1 cellular context compared by ENCODE assay signal in genomic region chr16:30352488-30353401, GRCh38.
TF ChIP-seq lines count a peak whose summit lies in the region.

No MANE protein-coding gene starts in this region.

TF ChIP-seq in HepG2, 621 proteins besides CTCF, POLR2A, EP300 and RAD21 (continues in another document):
- TF ChIP-seq JUN (CRISPR knock-in tag; IDR thresholded peaks at IDR 0.05): 0 out of 2 replicates have a peak, but pooled peaks have one; percentile 23
- TF ChIP-seq ZNF33A (CRISPR knock-in tag; IDR thresholded peaks at IDR 0.05; ENCODE audit: borderline replicate concordance): no peak
- TF ChIP-seq NR1H2 (CRISPR knock-in tag; IDR thresholded peaks at IDR 0.05; ENCODE audit: borderline replicate concordance, low read depth): no peak
- 0 out of 2 replicates have a peak, but pooled peaks have one; percentile 39 for TF ChIP-seq ZNF761 (CRISPR knock-in tag; conservative IDR thresholded peaks at IDR 0.05)
- TF ChIP-seq ZNF564 (CRISPR knock-in tag; IDR thresholded peaks at IDR 0.05): no peak
- TF ChIP-seq ZNF747 (CRISPR knock-in tag; IDR thresholded peaks at IDR 0.05; ENCODE audit: borderline replicate concordance): 0 out of 2 replicates have a peak, but pooled peaks have one; percentile 45
- TF ChIP-seq MED8 (CRISPR knock-in tag; IDR thresholded peaks at IDR 0.05; ENCODE audit: insufficient replicate concordance): no peak
- TF ChIP-seq PRDM4 (CRISPR knock-in tag; IDR thresholded peaks at IDR 0.05; ENCODE audit: borderline replicate concordance): no peak
- TF ChIP-seq ZFP82 (CRISPR knock-in tag; IDR thresholded peaks at IDR 0.05; ENCODE audit: borderline replicate concordance): no peak
- no peak for TF ChIP-seq AGO1 (IDR thresholded peaks at IDR 0.05; ENCODE audit: low read depth, low read length, poor library complexity, severe bottlenecking)
- TF ChIP-seq HDAC6 (IDR thresholded peaks at IDR 0.05; ENCODE audit: low read depth, low read length): no peak
- 0 out of 2 replicates have a peak, but pooled peaks have one; percentile 44 for TF ChIP-seq BRF2 (CRISPR knock-in tag; IDR thresholded peaks at IDR 0.05)
- no peak for TF ChIP-seq SP2 (CRISPR knock-in tag; IDR thresholded peaks at IDR 0.05)
- TF ChIP-seq RXRA (CRISPR knock-in tag; IDR thresholded peaks at IDR 0.05): peak; percentile 26; the same call in 1 of the 2 replicates
- TF ChIP-seq GPN1 (CRISPR knock-in tag; IDR thresholded peaks at IDR 0.05; ENCODE audit: borderline replicate concordance): no peak
- TF ChIP-seq ZNF598 (CRISPR knock-in tag; IDR thresholded peaks at IDR 0.05; ENCODE audit: borderline replicate concordance): no peak
- TF ChIP-seq DMTF1 (CRISPR knock-in tag; IDR thresholded peaks at IDR 0.05): no peak
- no peak for TF ChIP-seq CEBPB (IDR thresholded peaks at IDR 0.05; ENCODE audit: borderline replicate concordance, low read depth, low read length)
- TF ChIP-seq FOXK1 (CRISPR knock-in tag; IDR thresholded peaks at IDR 0.05; ENCODE audit: borderline replicate concordance, low read depth): peak; percentile 55; the same call in 1 of the 2 replicates
- no peak for TF ChIP-seq FIP1L1 (IDR thresholded peaks at IDR 0.05; ENCODE audit: borderline replicate concordance, insufficient read depth, low read depth, low read length)
- TF ChIP-seq SNAPC5 (CRISPR knock-in tag; IDR thresholded peaks at IDR 0.05; ENCODE audit: borderline replicate concordance): no peak
- TF ChIP-seq SMAD1 (CRISPR knock-in tag; IDR thresholded peaks at IDR 0.05; ENCODE audit: borderline replicate concordance, low read depth): no peak
- no peak; the same call in 1 of the 2 replicates for TF ChIP-seq ZNF563 (CRISPR knock-in tag; IDR thresholded peaks at IDR 0.05)
- TF ChIP-seq TBP (CRISPR knock-in tag; IDR thresholded peaks at IDR 0.05): no peak
- TF ChIP-seq, protein P1, sequence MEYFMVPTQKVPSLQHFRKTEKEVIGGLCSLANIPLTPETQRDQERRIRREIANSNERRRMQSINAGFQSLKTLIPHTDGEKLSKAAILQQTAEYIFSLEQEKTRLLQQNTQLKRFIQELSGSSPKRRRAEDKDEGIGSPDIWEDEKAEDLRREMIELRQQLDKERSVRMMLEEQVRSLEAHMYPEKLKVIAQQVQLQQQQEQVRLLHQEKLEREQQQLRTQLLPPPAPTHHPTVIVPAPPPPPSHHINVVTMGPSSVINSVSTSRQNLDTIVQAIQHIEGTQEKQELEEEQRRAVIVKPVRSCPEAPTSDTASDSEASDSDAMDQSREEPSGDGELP (IDR thresholded peaks at IDR 0.05; ENCODE audit: borderline replicate concordance, low read depth): no peak
- no peak for TF ChIP-seq ZKSCAN1 (IDR thresholded peaks at IDR 0.05; ENCODE audit: low read length)
- TF ChIP-seq ZNF337 (CRISPR knock-in tag; IDR thresholded peaks at IDR 0.05; ENCODE audit: borderline replicate concordance, low read depth): no peak
- no peak for TF ChIP-seq BATF2 (CRISPR knock-in tag; IDR thresholded peaks at IDR 0.05)
- peak; percentile 39; the same call in 1 of the 2 replicates for TF ChIP-seq RBFOX2 (IDR thresholded peaks at IDR 0.05; ENCODE audit: low read depth, low read length)
- no peak for TF ChIP-seq PBX2 (CRISPR knock-in tag; IDR thresholded peaks at IDR 0.05)
- TF ChIP-seq ZFYVE20 (CRISPR knock-in tag; IDR thresholded peaks at IDR 0.05; ENCODE audit: borderline replicate concordance, low read depth): no peak
- no peak for TF ChIP-seq PAWR (CRISPR knock-in tag; IDR thresholded peaks at IDR 0.05; ENCODE audit: borderline replicate concordance)
- TF ChIP-seq ZNF383 (CRISPR knock-in tag; IDR thresholded peaks at IDR 0.05; ENCODE audit: borderline replicate concordance): no peak
- TF ChIP-seq MEIS1 (CRISPR knock-in tag; IDR thresholded peaks at IDR 0.05; ENCODE audit: borderline replicate concordance): no peak
- no peak for TF ChIP-seq BCLAF1 (IDR thresholded peaks at IDR 0.05)
- TF ChIP-seq, protein P2, sequence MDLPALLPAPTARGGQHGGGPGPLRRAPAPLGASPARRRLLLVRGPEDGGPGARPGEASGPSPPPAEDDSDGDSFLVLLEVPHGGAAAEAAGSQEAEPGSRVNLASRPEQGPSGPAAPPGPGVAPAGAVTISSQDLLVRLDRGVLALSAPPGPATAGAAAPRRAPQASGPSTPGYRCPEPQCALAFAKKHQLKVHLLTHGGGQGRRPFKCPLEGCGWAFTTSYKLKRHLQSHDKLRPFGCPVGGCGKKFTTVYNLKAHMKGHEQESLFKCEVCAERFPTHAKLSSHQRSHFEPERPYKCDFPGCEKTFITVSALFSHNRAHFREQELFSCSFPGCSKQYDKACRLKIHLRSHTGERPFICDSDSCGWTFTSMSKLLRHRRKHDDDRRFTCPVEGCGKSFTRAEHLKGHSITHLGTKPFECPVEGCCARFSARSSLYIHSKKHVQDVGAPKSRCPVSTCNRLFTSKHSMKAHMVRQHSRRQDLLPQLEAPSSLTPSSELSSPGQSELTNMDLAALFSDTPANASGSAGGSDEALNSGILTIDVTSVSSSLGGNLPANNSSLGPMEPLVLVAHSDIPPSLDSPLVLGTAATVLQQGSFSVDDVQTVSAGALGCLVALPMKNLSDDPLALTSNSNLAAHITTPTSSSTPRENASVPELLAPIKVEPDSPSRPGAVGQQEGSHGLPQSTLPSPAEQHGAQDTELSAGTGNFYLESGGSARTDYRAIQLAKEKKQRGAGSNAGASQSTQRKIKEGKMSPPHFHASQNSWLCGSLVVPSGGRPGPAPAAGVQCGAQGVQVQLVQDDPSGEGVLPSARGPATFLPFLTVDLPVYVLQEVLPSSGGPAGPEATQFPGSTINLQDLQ (CRISPR knock-in tag; IDR thresholded peaks at IDR 0.05): no peak
- TF ChIP-seq, protein P3, sequence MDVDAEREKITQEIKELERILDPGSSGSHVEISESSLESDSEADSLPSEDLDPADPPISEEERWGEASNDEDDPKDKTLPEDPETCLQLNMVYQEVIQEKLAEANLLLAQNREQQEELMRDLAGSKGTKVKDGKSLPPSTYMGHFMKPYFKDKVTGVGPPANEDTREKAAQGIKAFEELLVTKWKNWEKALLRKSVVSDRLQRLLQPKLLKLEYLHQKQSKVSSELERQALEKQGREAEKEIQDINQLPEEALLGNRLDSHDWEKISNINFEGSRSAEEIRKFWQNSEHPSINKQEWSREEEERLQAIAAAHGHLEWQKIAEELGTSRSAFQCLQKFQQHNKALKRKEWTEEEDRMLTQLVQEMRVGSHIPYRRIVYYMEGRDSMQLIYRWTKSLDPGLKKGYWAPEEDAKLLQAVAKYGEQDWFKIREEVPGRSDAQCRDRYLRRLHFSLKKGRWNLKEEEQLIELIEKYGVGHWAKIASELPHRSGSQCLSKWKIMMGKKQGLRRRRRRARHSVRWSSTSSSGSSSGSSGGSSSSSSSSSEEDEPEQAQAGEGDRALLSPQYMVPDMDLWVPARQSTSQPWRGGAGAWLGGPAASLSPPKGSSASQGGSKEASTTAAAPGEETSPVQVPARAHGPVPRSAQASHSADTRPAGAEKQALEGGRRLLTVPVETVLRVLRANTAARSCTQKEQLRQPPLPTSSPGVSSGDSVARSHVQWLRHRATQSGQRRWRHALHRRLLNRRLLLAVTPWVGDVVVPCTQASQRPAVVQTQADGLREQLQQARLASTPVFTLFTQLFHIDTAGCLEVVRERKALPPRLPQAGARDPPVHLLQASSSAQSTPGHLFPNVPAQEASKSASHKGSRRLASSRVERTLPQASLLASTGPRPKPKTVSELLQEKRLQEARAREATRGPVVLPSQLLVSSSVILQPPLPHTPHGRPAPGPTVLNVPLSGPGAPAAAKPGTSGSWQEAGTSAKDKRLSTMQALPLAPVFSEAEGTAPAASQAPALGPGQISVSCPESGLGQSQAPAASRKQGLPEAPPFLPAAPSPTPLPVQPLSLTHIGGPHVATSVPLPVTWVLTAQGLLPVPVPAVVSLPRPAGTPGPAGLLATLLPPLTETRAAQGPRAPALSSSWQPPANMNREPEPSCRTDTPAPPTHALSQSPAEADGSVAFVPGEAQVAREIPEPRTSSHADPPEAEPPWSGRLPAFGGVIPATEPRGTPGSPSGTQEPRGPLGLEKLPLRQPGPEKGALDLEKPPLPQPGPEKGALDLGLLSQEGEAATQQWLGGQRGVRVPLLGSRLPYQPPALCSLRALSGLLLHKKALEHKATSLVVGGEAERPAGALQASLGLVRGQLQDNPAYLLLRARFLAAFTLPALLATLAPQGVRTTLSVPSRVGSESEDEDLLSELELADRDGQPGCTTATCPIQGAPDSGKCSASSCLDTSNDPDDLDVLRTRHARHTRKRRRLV (CRISPR knock-in tag; IDR thresholded peaks at IDR 0.05): no peak
- TF ChIP-seq ZNF3 (CRISPR knock-in tag; IDR thresholded peaks at IDR 0.05): no peak
- TF ChIP-seq RXRB (CRISPR knock-in tag; IDR thresholded peaks at IDR 0.05; ENCODE audit: borderline replicate concordance): peak; percentile 44; the same call in 1 of the 2 replicates
- no peak for TF ChIP-seq TCF7 (IDR thresholded peaks at IDR 0.05; ENCODE audit: low read depth)
- no peak for TF ChIP-seq ZNF230 (CRISPR knock-in tag; IDR thresholded peaks at IDR 0.05)
- TF ChIP-seq PHF8 (CRISPR knock-in tag; IDR thresholded peaks at IDR 0.05): peak; percentile 37; the same call in 1 of the 2 replicates
